ENCODE assay signal across 2 cellular contexts in the genomic region with DNA sequence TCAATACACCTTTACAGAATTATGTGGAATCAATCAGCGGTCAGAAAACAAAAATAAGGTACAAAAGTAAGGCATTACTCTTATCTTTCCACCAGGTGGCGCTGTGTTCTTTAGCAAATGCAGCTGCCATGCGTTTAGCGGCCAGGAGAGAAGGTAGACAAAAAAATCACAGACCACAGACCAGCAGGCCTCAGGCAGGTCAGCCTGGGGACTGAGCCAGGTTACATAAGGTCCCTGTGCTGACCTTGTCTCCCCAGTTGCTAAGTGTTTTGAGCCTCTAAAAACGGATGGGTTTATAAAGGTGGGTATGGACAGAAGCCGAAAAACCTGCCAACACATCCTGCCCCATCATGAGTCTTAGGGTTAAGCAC.
TF ChIP-seq lines count a peak whose summit lies in the region.

No MANE protein-coding gene starts in this region.

TF ChIP-seq in HEK293, 187 proteins besides CTCF, POLR2A, EP300 and RAD21 (continues in another document):
- TF ChIP-seq ZNF654 (tag by site-specific recombination; IDR thresholded peaks at IDR 0.05; ENCODE audit: low read depth) = peak; percentile 92
- TF ChIP-seq ZNF19 (tag by site-specific recombination; IDR thresholded peaks at IDR 0.05; ENCODE audit: low read depth) = no peak
- TF ChIP-seq HOXC10 (CRISPR knock-in tag; IDR thresholded peaks at IDR 0.05) = no peak
- no peak for TF ChIP-seq GLI4 (tag by site-specific recombination; IDR thresholded peaks at IDR 0.05)
- TF ChIP-seq MZF1 (tag by site-specific recombination; IDR thresholded peaks at IDR 0.05; ENCODE audit: borderline replicate concordance) = 0 out of 2 replicates have a peak, but pooled peaks have one; percentile 33
- TF ChIP-seq, protein P1, sequence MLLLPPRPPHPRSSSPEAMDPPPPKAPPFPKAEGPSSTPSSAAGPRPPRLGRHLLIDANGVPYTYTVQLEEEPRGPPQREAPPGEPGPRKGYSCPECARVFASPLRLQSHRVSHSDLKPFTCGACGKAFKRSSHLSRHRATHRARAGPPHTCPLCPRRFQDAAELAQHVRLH (tag by site-specific recombination; IDR thresholded peaks at IDR 0.05) = 0 out of 2 replicates have a peak, but pooled peaks have one; percentile 10
- 0 out of 2 replicates have a peak, but pooled peaks have one; percentile 27 for TF ChIP-seq ZNF184 (tag by site-specific recombination; IDR thresholded peaks at IDR 0.05)
- TF ChIP-seq GFI1B (tag by site-specific recombination; IDR thresholded peaks at IDR 0.05) = peak; percentile 45; the same call in 1 of the 2 replicates
- TF ChIP-seq ZNF148 (tag by site-specific recombination; IDR thresholded peaks at IDR 0.05; ENCODE audit: borderline replicate concordance) = no peak
- TF ChIP-seq OSR2 (tag by site-specific recombination; IDR thresholded peaks at IDR 0.05) = no peak
- TF ChIP-seq ZNF449 (tag by site-specific recombination; IDR thresholded peaks at IDR 0.05) = no peak
- no peak for TF ChIP-seq KLF9 (tag by site-specific recombination; IDR thresholded peaks at IDR 0.05; ENCODE audit: low read depth)
- peak; percentile 42; the same call in 1 of the 2 replicates for TF ChIP-seq ZNF335 (tag by site-specific recombination; conservative IDR thresholded peaks at IDR 0.05)
- peak; percentile 52; the same call in 1 of the 2 replicates for TF ChIP-seq ZEB2 (tag by site-specific recombination; IDR thresholded peaks at IDR 0.05)
- TF ChIP-seq ZNF2 (tag by site-specific recombination; IDR thresholded peaks at IDR 0.05) = peak; percentile 93
- TF ChIP-seq ZNF660 (tag by site-specific recombination; IDR thresholded peaks at IDR 0.05) = peak; percentile 88
- TF ChIP-seq, protein P2, sequence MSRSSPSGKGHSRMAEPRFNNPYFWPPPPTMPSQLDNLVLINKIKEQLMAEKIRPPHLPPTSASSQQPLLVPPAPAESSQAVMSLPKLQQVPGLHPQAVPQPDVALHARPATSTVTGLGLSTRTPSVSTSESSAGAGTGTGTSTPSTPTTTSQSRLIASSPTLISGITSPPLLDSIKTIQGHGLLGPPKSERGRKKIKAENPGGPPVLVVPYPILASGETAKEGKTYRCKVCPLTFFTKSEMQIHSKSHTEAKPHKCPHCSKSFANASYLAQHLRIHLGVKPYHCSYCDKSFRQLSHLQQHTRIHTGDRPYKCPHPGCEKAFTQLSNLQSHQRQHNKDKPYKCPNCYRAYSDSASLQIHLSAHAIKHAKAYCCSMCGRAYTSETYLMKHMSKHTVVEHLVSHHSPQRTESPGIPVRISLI (tag by site-specific recombination; IDR thresholded peaks at IDR 0.05) = 0 out of 2 replicates have a peak, but pooled peaks have one; percentile 52
- TF ChIP-seq, protein P3, sequence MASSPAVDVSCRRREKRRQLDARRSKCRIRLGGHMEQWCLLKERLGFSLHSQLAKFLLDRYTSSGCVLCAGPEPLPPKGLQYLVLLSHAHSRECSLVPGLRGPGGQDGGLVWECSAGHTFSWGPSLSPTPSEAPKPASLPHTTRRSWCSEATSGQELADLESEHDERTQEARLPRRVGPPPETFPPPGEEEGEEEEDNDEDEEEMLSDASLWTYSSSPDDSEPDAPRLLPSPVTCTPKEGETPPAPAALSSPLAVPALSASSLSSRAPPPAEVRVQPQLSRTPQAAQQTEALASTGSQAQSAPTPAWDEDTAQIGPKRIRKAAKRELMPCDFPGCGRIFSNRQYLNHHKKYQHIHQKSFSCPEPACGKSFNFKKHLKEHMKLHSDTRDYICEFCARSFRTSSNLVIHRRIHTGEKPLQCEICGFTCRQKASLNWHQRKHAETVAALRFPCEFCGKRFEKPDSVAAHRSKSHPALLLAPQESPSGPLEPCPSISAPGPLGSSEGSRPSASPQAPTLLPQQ (tag by site-specific recombination; IDR thresholded peaks at IDR 0.05) = 0 out of 2 replicates have a peak, but pooled peaks have one; percentile 31
- no peak for TF ChIP-seq ZNF791 (tag by site-specific recombination; IDR thresholded peaks at IDR 0.05)
- TF ChIP-seq ZFP37 (tag by site-specific recombination; IDR thresholded peaks at IDR 0.05) = peak; percentile 75; the same call in 1 of the 2 replicates
- TF ChIP-seq TCF7L2 (IDR thresholded peaks at IDR 0.05; ENCODE audit: borderline replicate concordance, low read depth, low read length) = no peak
- TF ChIP-seq ZNF341 (tag by site-specific recombination; IDR thresholded peaks at IDR 0.05; ENCODE audit: low read depth) = no peak

TF ChIP-seq in HepG2, 621 proteins besides CTCF, POLR2A, EP300 and RAD21 (continues in another document):
- TF ChIP-seq NR2F6 (IDR thresholded peaks at IDR 0.05) (no peak), NR2F6 (CRISPR knock-in tag; IDR thresholded peaks at IDR 0.05) (0 out of 2 replicates have a peak, but pooled peaks have one; percentile 11), ZNF678 (CRISPR knock-in tag; IDR thresholded peaks at IDR 0.05) (no peak), ZBTB3 (CRISPR knock-in tag; IDR thresholded peaks at IDR 0.05; ENCODE audit: borderline replicate concordance, low read depth) (no peak), DNMT1 (CRISPR knock-in tag; IDR thresholded peaks at IDR 0.05) (no peak), PHF5A (CRISPR knock-in tag; IDR thresholded peaks at IDR 0.05; ENCODE audit: low read depth, unreplicated experiment) (no peak), TEAD3 (CRISPR knock-in tag; optimal IDR thresholded peaks at IDR 0.05; ENCODE audit: borderline replicate concordance) (peak; percentile 13), SIX1 (CRISPR knock-in tag; IDR thresholded peaks at IDR 0.05; ENCODE audit: borderline replicate concordance) (no peak), ZNF468 (CRISPR knock-in tag; IDR thresholded peaks at IDR 0.05) (no peak), THAP7 (CRISPR knock-in tag; IDR thresholded peaks at IDR 0.05) (no peak), LCORL (IDR thresholded peaks at IDR 0.05) (no peak), LCORL (CRISPR knock-in tag; IDR thresholded peaks at IDR 0.05) (peak; percentile 41; the same call in 1 of the 2 replicates), ZNF766 (CRISPR knock-in tag; IDR thresholded peaks at IDR 0.05; ENCODE audit: borderline replicate concordance) (no peak), GFI1 (CRISPR knock-in tag; IDR thresholded peaks at IDR 0.05; ENCODE audit: borderline replicate concordance) (no peak), RXRB (CRISPR knock-in tag; IDR thresholded peaks at IDR 0.05; ENCODE audit: borderline replicate concordance) (peak; percentile 66; the same call in 1 of the 2 replicates), TGIF2 (CRISPR knock-in tag; IDR thresholded peaks at IDR 0.05) (no peak), ZNF232 (CRISPR knock-in tag; IDR thresholded peaks at IDR 0.05; ENCODE audit: borderline replicate concordance) (no peak), ZSCAN25 (CRISPR knock-in tag; IDR thresholded peaks at IDR 0.05) (no peak), HMGXB3 (CRISPR knock-in tag; IDR thresholded peaks at IDR 0.05; ENCODE audit: borderline replicate concordance) (no peak), ZNF333 (CRISPR knock-in tag; IDR thresholded peaks at IDR 0.05; ENCODE audit: borderline replicate concordance) (no peak), ZNF513 (CRISPR knock-in tag; conservative IDR thresholded peaks at IDR 0.05) (no peak)
- TF ChIP-seq, protein P4, sequence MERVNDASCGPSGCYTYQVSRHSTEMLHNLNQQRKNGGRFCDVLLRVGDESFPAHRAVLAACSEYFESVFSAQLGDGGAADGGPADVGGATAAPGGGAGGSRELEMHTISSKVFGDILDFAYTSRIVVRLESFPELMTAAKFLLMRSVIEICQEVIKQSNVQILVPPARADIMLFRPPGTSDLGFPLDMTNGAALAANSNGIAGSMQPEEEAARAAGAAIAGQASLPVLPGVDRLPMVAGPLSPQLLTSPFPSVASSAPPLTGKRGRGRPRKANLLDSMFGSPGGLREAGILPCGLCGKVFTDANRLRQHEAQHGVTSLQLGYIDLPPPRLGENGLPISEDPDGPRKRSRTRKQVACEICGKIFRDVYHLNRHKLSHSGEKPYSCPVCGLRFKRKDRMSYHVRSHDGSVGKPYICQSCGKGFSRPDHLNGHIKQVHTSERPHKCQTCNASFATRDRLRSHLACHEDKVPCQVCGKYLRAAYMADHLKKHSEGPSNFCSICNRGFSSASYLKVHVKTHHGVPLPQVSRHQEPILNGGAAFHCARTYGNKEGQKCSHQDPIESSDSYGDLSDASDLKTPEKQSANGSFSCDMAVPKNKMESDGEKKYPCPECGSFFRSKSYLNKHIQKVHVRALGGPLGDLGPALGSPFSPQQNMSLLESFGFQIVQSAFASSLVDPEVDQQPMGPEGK (CRISPR knock-in tag; IDR thresholded peaks at IDR 0.05) = no peak
- TF ChIP-seq, protein P5, sequence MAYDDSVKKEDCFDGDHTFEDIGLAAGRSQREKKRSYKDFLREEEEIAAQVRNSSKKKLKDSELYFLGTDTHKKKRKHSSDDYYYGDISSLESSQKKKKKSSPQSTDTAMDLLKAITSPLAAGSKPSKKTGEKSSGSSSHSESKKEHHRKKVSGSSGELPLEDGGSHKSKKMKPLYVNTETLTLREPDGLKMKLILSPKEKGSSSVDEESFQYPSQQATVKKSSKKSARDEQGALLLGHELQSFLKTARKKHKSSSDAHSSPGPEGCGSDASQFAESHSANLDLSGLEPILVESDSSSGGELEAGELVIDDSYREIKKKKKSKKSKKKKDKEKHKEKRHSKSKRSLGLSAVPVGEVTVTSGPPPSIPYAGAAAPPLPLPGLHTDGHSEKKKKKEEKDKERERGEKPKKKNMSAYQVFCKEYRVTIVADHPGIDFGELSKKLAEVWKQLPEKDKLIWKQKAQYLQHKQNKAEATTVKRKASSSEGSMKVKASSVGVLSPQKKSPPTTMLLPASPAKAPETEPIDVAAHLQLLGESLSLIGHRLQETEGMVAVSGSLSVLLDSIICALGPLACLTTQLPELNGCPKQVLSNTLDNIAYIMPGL (CRISPR knock-in tag; IDR thresholded peaks at IDR 0.05; ENCODE audit: borderline replicate concordance in 1 of 2, low read depth in 1 of 2) = 0 out of 4 replicates have a peak, but pooled peaks of 1 of the 2 experiments have one; percentile 22
- TF ChIP-seq, protein P6, sequence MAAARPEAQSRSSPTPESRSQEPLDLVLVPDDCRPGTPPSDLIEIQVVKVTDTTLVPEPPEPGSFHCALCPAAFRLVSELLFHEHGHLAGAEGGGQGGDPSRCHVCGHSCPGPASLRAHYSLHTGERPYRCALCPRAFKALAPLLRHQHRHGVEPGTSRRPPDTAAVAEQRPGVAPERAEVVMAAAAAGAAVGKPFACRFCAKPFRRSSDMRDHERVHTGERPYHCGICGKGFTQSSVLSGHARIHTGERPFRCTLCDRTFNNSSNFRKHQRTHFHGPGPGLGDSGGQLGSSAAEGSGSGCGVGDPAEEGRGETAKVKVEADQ (CRISPR knock-in tag; IDR thresholded peaks at IDR 0.05; ENCODE audit: borderline replicate concordance) = no peak
- TF ChIP-seq, protein P7, sequence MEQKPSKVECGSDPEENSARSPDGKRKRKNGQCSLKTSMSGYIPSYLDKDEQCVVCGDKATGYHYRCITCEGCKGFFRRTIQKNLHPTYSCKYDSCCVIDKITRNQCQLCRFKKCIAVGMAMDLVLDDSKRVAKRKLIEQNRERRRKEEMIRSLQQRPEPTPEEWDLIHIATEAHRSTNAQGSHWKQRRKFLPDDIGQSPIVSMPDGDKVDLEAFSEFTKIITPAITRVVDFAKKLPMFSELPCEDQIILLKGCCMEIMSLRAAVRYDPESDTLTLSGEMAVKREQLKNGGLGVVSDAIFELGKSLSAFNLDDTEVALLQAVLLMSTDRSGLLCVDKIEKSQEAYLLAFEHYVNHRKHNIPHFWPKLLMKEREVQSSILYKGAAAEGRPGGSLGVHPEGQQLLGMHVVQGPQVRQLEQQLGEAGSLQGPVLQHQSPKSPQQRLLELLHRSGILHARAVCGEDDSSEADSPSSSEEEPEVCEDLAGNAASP (CRISPR knock-in tag; IDR thresholded peaks at IDR 0.05; ENCODE audit: borderline replicate concordance) = peak; percentile 35; the same call in 1 of the 2 replicates
- TF ChIP-seq, protein P8, sequence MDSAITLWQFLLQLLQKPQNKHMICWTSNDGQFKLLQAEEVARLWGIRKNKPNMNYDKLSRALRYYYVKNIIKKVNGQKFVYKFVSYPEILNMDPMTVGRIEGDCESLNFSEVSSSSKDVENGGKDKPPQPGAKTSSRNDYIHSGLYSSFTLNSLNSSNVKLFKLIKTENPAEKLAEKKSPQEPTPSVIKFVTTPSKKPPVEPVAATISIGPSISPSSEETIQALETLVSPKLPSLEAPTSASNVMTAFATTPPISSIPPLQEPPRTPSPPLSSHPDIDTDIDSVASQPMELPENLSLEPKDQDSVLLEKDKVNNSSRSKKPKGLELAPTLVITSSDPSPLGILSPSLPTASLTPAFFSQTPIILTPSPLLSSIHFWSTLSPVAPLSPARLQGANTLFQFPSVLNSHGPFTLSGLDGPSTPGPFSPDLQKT (CRISPR knock-in tag; IDR thresholded peaks at IDR 0.05; ENCODE audit: borderline replicate concordance) = no peak
